ENCODE assay signal across 21 cellular contexts in genomic region chr6:108888745-108889144, GRCh38. TPM values are rescaled to one million over a fixed set of nuclear protein-coding genes. Genes with fewer than 3 reads are reported as not detected.
DNase-seq lines count a peak whose midpoint lies in the region; ATAC-seq, FAIRE-seq and TF ChIP-seq lines count a peak whose summit lies in the region.
"Had no signal": no experiment of that assay in that cellular context is flagged by ENCODE, and none has a peak within 500 bp of the region (broad histone marks: within the 10 kb centered on the region; RNA-seq: fewer than 3 reads in every experiment).

No MANE protein-coding gene starts in this region.

- H4K20me1 ChIP-seq in HepG2 (ENCODE audit: insufficient read depth, low read length) (no peaks in the 10 kb centered on the region), mammary epithelial cell (ENCODE audit: insufficient read depth, low read length) (no peaks in the 10 kb centered on the region)

- intact Hi-C loops in activated CD4-positive, alpha-beta T cell treated with anti-CD3 and anti-CD28 coated beads for 36 hours (cut with DNase I, micrococcal nuclease), result loop anchor here (10.0 kb wide), 1 partner anchor 224 kb away; no protein-coding TSS in a partner anchor
- intact Hi-C loops in right lobe of liver (cut with DNase I), result no loop called here
- intact Hi-C loops in HepG2 (cut with micrococcal nuclease; ENCODE audit: unreplicated experiment), result no loop called here
- intact Hi-C loops in naive thymus-derived CD4-positive, alpha-beta T cell (cut with micrococcal nuclease), result no loop called here
- intact Hi-C loops in mammary epithelial cell (cut with micrococcal nuclease), result no loop called here

- dilution Hi-C loops in mammary epithelial cell (cut with HindIII; ENCODE audit: low sequenced_read_pairs), result no loop called here

- WGBS in right lobe of liver (ENCODE audit: insufficient coverage, low coverage, low lambda C conversion rate, missing lambda C conversion rate), result 79% methylated on average over 2 of the region's 2 CpGs
- 83% methylated on average over 2 of the region's 2 CpGs for WGBS in HepG2 (ENCODE audit: low lambda C conversion rate)
- WGBS in mammary epithelial cell (ENCODE audit: low coverage, missing lambda C conversion rate), result 92% methylated on average over 2 of the region's 2 CpGs

- no peak overlapping the region for H3K27ac Mint-ChIP-seq in activated CD4-positive, alpha-beta T cell treated with anti-CD3 and anti-CD28 coated beads for 36 hours
- H3K27ac Mint-ChIP-seq in activated CD4-positive, alpha-beta T cell treated with anti-CD3 and anti-CD28 coated beads, Interleukin-2, amount 10 ng/mL, durations not matched to agents 7 days and 5 days, result no peak overlapping the region
- peak overlapping the region in 2 of 9 donors; percentile 3 to 4 for H3K27ac Mint-ChIP-seq in naive thymus-derived CD4-positive, alpha-beta T cell
- H3K27ac Mint-ChIP-seq: HFFc6 had no signal

- H3K9me3 Mint-ChIP-seq in activated CD4-positive, alpha-beta T cell treated with anti-CD3 and anti-CD28 coated beads for 36 hours (ENCODE audit: low read depth), result no peaks in the 10 kb centered on the region
- no peaks in the 10 kb centered on the region for H3K9me3 Mint-ChIP-seq in activated CD4-positive, alpha-beta T cell treated with anti-CD3 and anti-CD28 coated beads, Interleukin-2, amount 10 ng/mL, durations not matched to agents 7 days and 5 days
- peaks cover 0 to 2% (median 0%) of the 10 kb centered on the region in 11 donors for H3K9me3 Mint-ChIP-seq in naive thymus-derived CD4-positive, alpha-beta T cell
- H3K9me3 Mint-ChIP-seq: CD4-positive, CD25-positive, alpha-beta regulatory T cell; HFFc6 had no signal

- no peak for DNase-seq in activated CD4-positive, alpha-beta T cell treated with anti-CD3 and anti-CD28 coated beads for 36 hours
- DNase-seq in activated CD4-positive, alpha-beta T cell treated with anti-CD3 and anti-CD28 coated beads, Interleukin-2, amount 10 ng/mL, durations not matched to agents 7 days and 5 days, result no peak
- no peak for DNase-seq in right lobe of liver
- DNase-seq in HepG2 (ENCODE audit: low spot score), result no peak
- no peak for DNase-seq in naive thymus-derived CD4-positive, alpha-beta T cell
- no peak for DNase-seq in mammary epithelial cell
- DNase-seq in hypothalamus (lab: John Stamatoyannopoulos, UW), result no peak
- DNase-seq: 8988T; CD4-positive, CD25-positive, alpha-beta regulatory T cell; COR-L47; DMS 273 treated with DMSO at 0.1 percent for 48 hours; DND-41; H7; HFFc6; NCI-H1092 treated with DMSO at 0.1 percent for 48 hours; NCI-H146; NCI-H2029 treated with DMSO at 0.1 percent for 48 hours; NCI-H2171; NCI-H526 treated with DMSO at 0.1 percent for 48 hours; Peyer's patch had no signal

- H3K36me3 ChIP-seq in right lobe of liver (no peaks in the 10 kb centered on the region), HepG2 (replicated peaks in 1 of 2; ENCODE audit: control insufficient read depth in 1 of 2, insufficient read depth in 2 of 2, low read length in 2 of 2) (no peaks in the 10 kb centered on the region), mammary epithelial cell (ENCODE audit: insufficient read depth, low read length) (no peaks in the 10 kb centered on the region)
- H3K36me3 ChIP-seq in naive thymus-derived CD4-positive, alpha-beta T cell (ENCODE audit: control insufficient read depth in 2 of 3, insufficient read depth in 3 of 3, low read length in 3 of 3), result no peaks in the 10 kb centered on the region
- H3K36me3 ChIP-seq: Peyer's patch had no signal

- in situ Hi-C loops in HepG2 (cut with HindIII; ENCODE audit: extremely low pct_ligation_motif_present, low pct_unique_long_range_greater_than_20kb), result loop anchor here (5.0 kb wide), 1 partner anchor 351 kb away; no protein-coding TSS in a partner anchor
- in situ Hi-C loops in mammary epithelial cell (cut with MboI; ENCODE audit: low sequenced_read_pairs in 2 of 2), result loop anchor here in 1 of 2 donors (25.0 kb wide), 1 partner anchor 174 kb away; no protein-coding TSS in a partner anchor

- TF ChIP-seq EP300 in HepG2 (IDR thresholded peaks at IDR 0.05; ENCODE audit: low read depth in 2 of 2, low read length in 2 of 2) (no peak), HepG2 (CRISPR knock-in tag; IDR thresholded peaks at IDR 0.05; ENCODE audit: borderline replicate concordance) (no peak)

- peaks cover 14% of the 10 kb centered on the region for H3K4me1 Mint-ChIP-seq in activated CD4-positive, alpha-beta T cell treated with anti-CD3 and anti-CD28 coated beads for 36 hours
- H3K4me1 Mint-ChIP-seq in activated CD4-positive, alpha-beta T cell treated with anti-CD3 and anti-CD28 coated beads, Interleukin-2, amount 10 ng/mL, durations not matched to agents 7 days and 5 days, result peaks cover 12% of the 10 kb centered on the region
- peaks cover 0 to 16% (median 4%) of the 10 kb centered on the region in 7 donors for H3K4me1 Mint-ChIP-seq in naive thymus-derived CD4-positive, alpha-beta T cell

- POLR2A ChIA-PET in activated CD4-positive, alpha-beta T cell treated with anti-CD3 and anti-CD28 coated beads for 36 hours (lab: Charles Lee), result no interaction called here
- POLR2A ChIA-PET in activated CD4-positive, alpha-beta T cell treated with anti-CD3 and anti-CD28 coated beads, Interleukin-2, amount 10 ng/mL, durations not matched to agents 7 days and 5 days (lab: Charles Lee), result no interaction called here
- POLR2A ChIA-PET in HepG2 (lab: Yijun Ruan, JAX), result no interaction called here
- POLR2A ChIA-PET in naive thymus-derived CD4-positive, alpha-beta T cell (lab: Charles Lee), result no interaction called here

- TF ChIP-seq CTCF in right lobe of liver (IDR thresholded peaks at IDR 0.05), result no peak
- TF ChIP-seq CTCF in HepG2 (CRISPR knock-in tag; IDR thresholded peaks at IDR 0.05), result no peak
- no peak for TF ChIP-seq CTCF in mammary epithelial cell (conservative IDR thresholded peaks at IDR 0.05 in 1 of 2, IDR thresholded peaks at IDR 0.05 in 1 of 2; ENCODE audit: extremely low read depth in 1 of 2, insufficient read depth in 1 of 2, low read depth in 1 of 2, low read length in 2 of 2)

- H3K27me3 ChIP-seq in right lobe of liver (no peaks in the 10 kb centered on the region), HepG2 (ENCODE audit: control insufficient read depth in 1 of 2, insufficient read depth in 2 of 2, low read length in 2 of 2) (no peaks in the 10 kb centered on the region), mammary epithelial cell (ENCODE audit: insufficient read depth, low read length) (no peaks in the 10 kb centered on the region)
- no peaks in the 10 kb centered on the region for H3K27me3 ChIP-seq in naive thymus-derived CD4-positive, alpha-beta T cell (ENCODE audit: control insufficient read depth in 2 of 2, insufficient read depth in 2 of 2, low read length in 2 of 2)
- H3K27me3 ChIP-seq: Peyer's patch had no signal

- FAIRE-seq in HepG2 (lab: Jason Lieb, UNC), result no peak

- CTCF ChIA-PET in activated CD4-positive, alpha-beta T cell treated with anti-CD3 and anti-CD28 coated beads for 36 hours (lab: Charles Lee), result no interaction called here
- CTCF ChIA-PET in activated CD4-positive, alpha-beta T cell treated with anti-CD3 and anti-CD28 coated beads, Interleukin-2, amount 10 ng/mL, durations not matched to agents 7 days and 5 days (lab: Charles Lee), result no interaction called here
- CTCF ChIA-PET in HepG2 (lab: Yijun Ruan, JAX; ENCODE audit: low intra/inter-chr PET ratio, low total read pairs), result no interaction called here
- CTCF ChIA-PET in naive thymus-derived CD4-positive, alpha-beta T cell (lab: Charles Lee), result no interaction called here
- CTCF ChIA-PET in mammary epithelial cell (lab: Charles Lee; ENCODE audit: low non-redundant PET), result no interaction called here

- no peaks in the 10 kb centered on the region for H3K79me2 ChIP-seq in HepG2 (ENCODE audit: insufficient read depth, low read length)
- no peaks in the 10 kb centered on the region for H3K79me2 ChIP-seq in mammary epithelial cell (ENCODE audit: insufficient read depth, low read length)

- no peak overlapping the region for H3K4me3 ChIP-seq in right lobe of liver
- H3K4me3 ChIP-seq in HepG2 (replicated peaks in 1 of 3; ENCODE audit: insufficient read depth in 1 of 3, low read depth in 2 of 3, low read length in 3 of 3), result no peak overlapping the region
- no peak overlapping the region for H3K4me3 ChIP-seq in naive thymus-derived CD4-positive, alpha-beta T cell (ENCODE audit: low read length)
- no peak overlapping the region for H3K4me3 ChIP-seq in mammary epithelial cell (replicated peaks in 1 of 3; ENCODE audit: insufficient read depth in 1 of 3, low read depth in 2 of 3, low read length in 3 of 3)
- H3K4me3 ChIP-seq: Peyer's patch had no signal

- BruUV-seq in HepG2 (replicated peaks; lab: Mats Ljungman, UMichigan), result no TSS peak
- no TSS peak for BruUV-seq in mammary epithelial cell (replicated peaks; lab: Mats Ljungman, UMichigan)

- peak; percentile 64 for ATAC-seq in activated CD4-positive, alpha-beta T cell treated with anti-CD3 and anti-CD28 coated beads for 36 hours
- peak in 3 of 4 donors; percentile 24 to 64 (median 50) for ATAC-seq in right lobe of liver
- no peak for ATAC-seq in HepG2
- peak; percentile 34 for ATAC-seq in naive thymus-derived CD4-positive, alpha-beta T cell
- no peak for ATAC-seq in GM19467 (IDR thresholded peaks at IDR 0.05; ENCODE audit: unreplicated experiment)

- peaks cover 10% of the 10 kb centered on the region for H3K27me3 Mint-ChIP-seq in activated CD4-positive, alpha-beta T cell treated with anti-CD3 and anti-CD28 coated beads for 36 hours
- H3K27me3 Mint-ChIP-seq in activated CD4-positive, alpha-beta T cell treated with anti-CD3 and anti-CD28 coated beads, Interleukin-2, amount 10 ng/mL, durations not matched to agents 7 days and 5 days, result peaks cover 20% of the 10 kb centered on the region
- peaks cover 0 to 48% (median 0%) of the 10 kb centered on the region in 5 donors for H3K27me3 Mint-ChIP-seq in naive thymus-derived CD4-positive, alpha-beta T cell
- H3K27me3 Mint-ChIP-seq: CD4-positive, CD25-positive, alpha-beta regulatory T cell had no signal

- no peak overlapping the region for H3K4me3 Mint-ChIP-seq in activated CD4-positive, alpha-beta T cell treated with anti-CD3 and anti-CD28 coated beads for 36 hours
- no peak overlapping the region for H3K4me3 Mint-ChIP-seq in activated CD4-positive, alpha-beta T cell treated with anti-CD3 and anti-CD28 coated beads, Interleukin-2, amount 10 ng/mL, durations not matched to agents 7 days and 5 days
- no peak overlapping the region for H3K4me3 Mint-ChIP-seq in naive thymus-derived CD4-positive, alpha-beta T cell
- H3K4me3 Mint-ChIP-seq: CD4-positive, CD25-positive, alpha-beta regulatory T cell; HFFc6 had no signal

- H2AFZ ChIP-seq in HepG2 (ENCODE audit: low read length) (no peak overlapping the region), mammary epithelial cell (ENCODE audit: low read depth, low read length) (no peak overlapping the region)

- peaks cover 0 to 8% (median 0%) of the 10 kb centered on the region in 4 donors for H3K4me1 ChIP-seq in right lobe of liver
- H3K4me1 ChIP-seq in HepG2 (ENCODE audit: insufficient read depth, low read length), result no peaks in the 10 kb centered on the region
- no peaks in the 10 kb centered on the region for H3K4me1 ChIP-seq in naive thymus-derived CD4-positive, alpha-beta T cell (ENCODE audit: control insufficient read depth in 2 of 2, insufficient read depth in 2 of 2, low read length in 2 of 2)
- H3K4me1 ChIP-seq in mammary epithelial cell (ENCODE audit: insufficient read depth, low read length), result no peaks in the 10 kb centered on the region
- H3K4me1 ChIP-seq: Peyer's patch had no signal

- TF ChIP-seq POLR2A in right lobe of liver (IDR thresholded peaks at IDR 0.05) (no peak), HepG2 (IDR thresholded peaks at IDR 0.05; ENCODE audit: insufficient read depth in 1 of 2, low read depth in 2 of 2, low read length in 2 of 2) (no peak)

- H3K9me3 ChIP-seq in right lobe of liver (no peaks in the 10 kb centered on the region), HepG2 (ENCODE audit: low read length) (no peaks in the 10 kb centered on the region), mammary epithelial cell (replicated peaks; ENCODE audit: insufficient read depth, low read length) (no peaks in the 10 kb centered on the region)
- no peaks in the 10 kb centered on the region for H3K9me3 ChIP-seq in naive thymus-derived CD4-positive, alpha-beta T cell (ENCODE audit: control insufficient read depth in 2 of 3, low read length in 3 of 3)
- H3K9me3 ChIP-seq: Peyer's patch had no signal

- no peak overlapping the region for H3K4me2 ChIP-seq in HepG2 (ENCODE audit: low read depth, low read length)
- H3K4me2 ChIP-seq in mammary epithelial cell (ENCODE audit: insufficient read depth, low read depth, low read length), result no peak overlapping the region

- peaks cover 10% of the 10 kb centered on the region for H3K36me3 Mint-ChIP-seq in activated CD4-positive, alpha-beta T cell treated with anti-CD3 and anti-CD28 coated beads for 36 hours (ENCODE audit: low read depth)
- peaks cover 8% of the 10 kb centered on the region for H3K36me3 Mint-ChIP-seq in activated CD4-positive, alpha-beta T cell treated with anti-CD3 and anti-CD28 coated beads, Interleukin-2, amount 10 ng/mL, durations not matched to agents 7 days and 5 days (ENCODE audit: low read depth)
- peaks cover 0 to 12% (median 0%) of the 10 kb centered on the region in 5 donors for H3K36me3 Mint-ChIP-seq in naive thymus-derived CD4-positive, alpha-beta T cell

- H3K27ac ChIP-seq in right lobe of liver (no peak overlapping the region), HepG2 (ENCODE audit: extremely low read length, insufficient read depth, low read length) (no peak overlapping the region), mammary epithelial cell (ENCODE audit: insufficient read depth, low read depth, low read length) (no peak overlapping the region)
- H3K27ac ChIP-seq in naive thymus-derived CD4-positive, alpha-beta T cell (ENCODE audit: low read depth, low read length), result no peak overlapping the region
- H3K27ac ChIP-seq: Peyer's patch had no signal

- H3K9ac ChIP-seq in HepG2 (ENCODE audit: insufficient read depth, low read depth, low read length) (no peak overlapping the region), mammary epithelial cell (ENCODE audit: insufficient read depth, low read length) (no peak overlapping the region)

- no peak for TF ChIP-seq RAD21 in HepG2 (CRISPR knock-in tag; IDR thresholded peaks at IDR 0.05)

RNA-seq across cellular contexts. Expression of gene ARMC2, which starts 40.5 kb away (rescaled TPM):
- total RNA-seq in activated CD4-positive, alpha-beta T cell treated with anti-CD3 and anti-CD28 coated beads for 36 hours, result 1 to 10 TPM; 3.9 to 5.2 TPM
- total RNA-seq in activated CD4-positive, alpha-beta T cell treated with anti-CD3 and anti-CD28 coated beads, Interleukin-2, amount 10 ng/mL, durations not matched to agents 7 days and 5 days, result 10 to 100 TPM in 1 of 2 experiments, 1 to 10 TPM in 1; 10.0 to 10.2 TPM
- total RNA-seq in right lobe of liver (1 to 10 TPM in 3 of 6 experiments, under 1 TPM in 3; 0.86 to 1.9 (median 1.0) TPM), HepG2 (2016; rRNA removed; fragmentation: Illumina TruSeq; extraction: Trizol) (3.2 and 4.4 TPM in 2 replicates), mammary epithelial cell (1 to 10 TPM; 1.5 to 2.5 TPM)
- total RNA-seq in HepG2 (2016; cell fraction: cytosol; rRNA removed; fragmentation: Illumina TruSeq; extraction: Trizol; ENCODE audit: low read depth), result 2.7 and 3.0 TPM in 2 replicates
- 3.0 and 3.8 TPM in 2 replicates for total RNA-seq in HepG2 (2016; cell fraction: insoluble cytoplasmic fraction; rRNA removed; fragmentation: Illumina TruSeq; extraction: Trizol)
- 3.9 and 4.8 TPM in 2 replicates for total RNA-seq in HepG2 (2016; cell fraction: membrane; rRNA removed; fragmentation: Illumina TruSeq; extraction: Trizol)
- 3.3 and 4.0 TPM in 2 replicates for total RNA-seq in HepG2 (2016; cell fraction: nucleus; rRNA removed; fragmentation: Illumina TruSeq; extraction: Trizol)
- polyA plus RNA-seq in HepG2 (2011; rRNA removed) (1.4 and 2.2 TPM in 2 replicates), mammary epithelial cell (1.5 TPM)
- polyA plus RNA-seq in HepG2 (2011; cell fraction: cytosol; rRNA removed), result 1.1 and 2.0 TPM in 2 replicates
- polyA plus RNA-seq in HepG2 (2011; cell fraction: nucleus; rRNA removed), result 0.93 and 2.3 TPM in 2 replicates
- polyA plus RNA-seq in HepG2 (2012), result 1.1 and 1.8 TPM in 2 replicates
- 4.8 and 5.1 TPM in 2 replicates for polyA plus RNA-seq in HepG2 (2016; cell fraction: cytosol; fragmentation: Illumina TruSeq; extraction: Trizol; ENCODE audit: low read depth)
- 2.6 and 3.1 TPM in 2 replicates for polyA plus RNA-seq in HepG2 (2016; cell fraction: insoluble cytoplasmic fraction; fragmentation: Illumina TruSeq; extraction: Trizol; ENCODE audit: low read depth)
- 3.6 and 4.0 TPM in 2 replicates for polyA plus RNA-seq in HepG2 (2016; cell fraction: membrane; fragmentation: Illumina TruSeq; extraction: Trizol; ENCODE audit: low read depth)
- 4.9 and 5.6 TPM in 2 replicates for polyA plus RNA-seq in HepG2 (2016; cell fraction: nucleus; fragmentation: Illumina TruSeq; extraction: Trizol; ENCODE audit: insufficient read depth, low read depth)
- polyA minus RNA-seq in HepG2 (2011; rRNA and poly(A)+ RNA removed; ENCODE audit: low replicate concordance), result 2.0 and 2.2 TPM in 2 replicates
- polyA minus RNA-seq in HepG2 (2011; cell fraction: cytosol; rRNA and poly(A)+ RNA removed), result 1.8 and 2.2 TPM in 2 replicates
- 3.2 and 4.6 TPM in 2 replicates for polyA minus RNA-seq in HepG2 (2011; cell fraction: nucleus; rRNA and poly(A)+ RNA removed)
- total RNA-seq in naive thymus-derived CD4-positive, alpha-beta T cell, result 10 to 100 TPM in 2 of 5 experiments, 1 to 10 TPM in 3; 6.2 to 12.7 (median 7.9) TPM
- 1 to 10 TPM; 3.6 to 5.4 TPM for polyA plus RNA-seq in naive thymus-derived CD4-positive, alpha-beta T cell
- polyA minus RNA-seq in mammary epithelial cell, result not detected

Comparison
In these comparisons a context has a peak if more than half of its experiments do, and no peak if none do; other contexts are left out.
1. ATAC-seq: peak in activated CD4-positive, alpha-beta T cell treated with anti-CD3 and anti-CD28 coated beads for 36 hours (single experiment), right lobe of liver (3 of 4) and naive thymus-derived CD4-positive, alpha-beta T cell (single experiment); none in HepG2 (single experiment) and GM19467 (single experiment).
2. intact Hi-C loops: an anchor here in activated CD4-positive, alpha-beta T cell treated with anti-CD3 and anti-CD28 coated beads for 36 hours (10.0 kb wide); none called in right lobe of liver, HepG2, naive thymus-derived CD4-positive, alpha-beta T cell and mammary epithelial cell.